Comparison of ENCODE assay signal across 1 cellular context in the genomic region with DNA sequence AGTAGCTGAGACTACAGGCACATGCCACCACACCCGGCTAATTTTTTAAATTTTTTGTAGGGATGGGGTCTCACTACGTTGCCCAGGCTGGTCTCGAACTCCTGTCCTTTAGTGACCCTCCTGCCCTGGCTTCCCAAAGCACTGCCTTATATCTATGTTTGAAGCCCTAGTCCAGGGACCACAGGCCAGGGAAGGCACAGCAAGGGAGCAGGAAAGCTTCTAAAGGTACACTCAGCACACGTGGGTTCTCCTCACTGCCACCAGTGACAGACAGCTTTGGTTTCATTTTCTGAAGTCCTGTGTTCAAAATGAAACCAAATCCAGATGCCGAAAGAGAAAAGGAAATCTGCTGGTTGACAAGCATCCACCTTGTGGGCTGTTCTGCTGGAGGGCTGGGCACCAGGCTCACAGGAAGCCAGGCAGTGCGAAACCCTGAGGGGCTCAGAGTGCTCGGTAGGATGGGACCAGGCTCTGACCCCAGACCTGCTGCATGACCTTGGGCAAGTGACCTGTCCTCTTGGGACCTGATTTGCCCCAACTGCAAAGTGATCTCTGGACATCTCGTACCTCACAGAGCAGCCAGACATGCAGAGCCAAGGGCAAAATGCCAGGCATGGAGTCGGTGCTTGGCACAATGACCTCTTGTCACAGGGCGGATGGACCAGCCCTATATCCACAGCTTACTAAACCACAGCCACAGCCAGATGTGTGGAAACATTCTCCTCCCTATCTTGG.
TF ChIP-seq lines count a peak whose summit lies in the region.

No MANE protein-coding gene starts in this region.

TF ChIP-seq in HepG2, 621 proteins besides CTCF, POLR2A, EP300 and RAD21 (continued from another document and continues in another):
- TF ChIP-seq, protein P1, sequence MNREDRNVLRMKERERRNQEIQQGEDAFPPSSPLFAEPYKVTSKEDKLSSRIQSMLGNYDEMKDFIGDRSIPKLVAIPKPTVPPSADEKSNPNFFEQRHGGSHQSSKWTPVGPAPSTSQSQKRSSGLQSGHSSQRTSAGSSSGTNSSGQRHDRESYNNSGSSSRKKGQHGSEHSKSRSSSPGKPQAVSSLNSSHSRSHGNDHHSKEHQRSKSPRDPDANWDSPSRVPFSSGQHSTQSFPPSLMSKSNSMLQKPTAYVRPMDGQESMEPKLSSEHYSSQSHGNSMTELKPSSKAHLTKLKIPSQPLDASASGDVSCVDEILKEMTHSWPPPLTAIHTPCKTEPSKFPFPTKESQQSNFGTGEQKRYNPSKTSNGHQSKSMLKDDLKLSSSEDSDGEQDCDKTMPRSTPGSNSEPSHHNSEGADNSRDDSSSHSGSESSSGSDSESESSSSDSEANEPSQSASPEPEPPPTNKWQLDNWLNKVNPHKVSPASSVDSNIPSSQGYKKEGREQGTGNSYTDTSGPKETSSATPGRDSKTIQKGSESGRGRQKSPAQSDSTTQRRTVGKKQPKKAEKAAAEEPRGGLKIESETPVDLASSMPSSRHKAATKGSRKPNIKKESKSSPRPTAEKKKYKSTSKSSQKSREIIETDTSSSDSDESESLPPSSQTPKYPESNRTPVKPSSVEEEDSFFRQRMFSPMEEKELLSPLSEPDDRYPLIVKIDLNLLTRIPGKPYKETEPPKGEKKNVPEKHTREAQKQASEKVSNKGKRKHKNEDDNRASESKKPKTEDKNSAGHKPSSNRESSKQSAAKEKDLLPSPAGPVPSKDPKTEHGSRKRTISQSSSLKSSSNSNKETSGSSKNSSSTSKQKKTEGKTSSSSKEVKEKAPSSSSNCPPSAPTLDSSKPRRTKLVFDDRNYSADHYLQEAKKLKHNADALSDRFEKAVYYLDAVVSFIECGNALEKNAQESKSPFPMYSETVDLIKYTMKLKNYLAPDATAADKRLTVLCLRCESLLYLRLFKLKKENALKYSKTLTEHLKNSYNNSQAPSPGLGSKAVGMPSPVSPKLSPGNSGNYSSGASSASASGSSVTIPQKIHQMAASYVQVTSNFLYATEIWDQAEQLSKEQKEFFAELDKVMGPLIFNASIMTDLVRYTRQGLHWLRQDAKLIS (CRISPR knock-in tag; IDR thresholded peaks at IDR 0.05), result no peak
- TF ChIP-seq, protein P2, sequence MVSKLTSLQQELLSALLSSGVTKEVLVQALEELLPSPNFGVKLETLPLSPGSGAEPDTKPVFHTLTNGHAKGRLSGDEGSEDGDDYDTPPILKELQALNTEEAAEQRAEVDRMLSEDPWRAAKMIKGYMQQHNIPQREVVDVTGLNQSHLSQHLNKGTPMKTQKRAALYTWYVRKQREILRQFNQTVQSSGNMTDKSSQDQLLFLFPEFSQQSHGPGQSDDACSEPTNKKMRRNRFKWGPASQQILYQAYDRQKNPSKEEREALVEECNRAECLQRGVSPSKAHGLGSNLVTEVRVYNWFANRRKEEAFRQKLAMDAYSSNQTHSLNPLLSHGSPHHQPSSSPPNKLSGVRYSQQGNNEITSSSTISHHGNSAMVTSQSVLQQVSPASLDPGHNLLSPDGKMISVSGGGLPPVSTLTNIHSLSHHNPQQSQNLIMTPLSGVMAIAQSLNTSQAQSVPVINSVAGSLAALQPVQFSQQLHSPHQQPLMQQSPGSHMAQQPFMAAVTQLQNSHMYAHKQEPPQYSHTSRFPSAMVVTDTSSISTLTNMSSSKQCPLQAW (CRISPR knock-in tag; IDR thresholded peaks at IDR 0.05), result peak; percentile 86
- TF ChIP-seq ETV5 (CRISPR knock-in tag; IDR thresholded peaks at IDR 0.05; ENCODE audit: borderline replicate concordance) (peak; percentile 49; the same call in 1 of the 2 replicates), KLF6 (CRISPR knock-in tag; IDR thresholded peaks at IDR 0.05) (peak; percentile 46; the same call in 1 of the 2 replicates), ZNF343 (CRISPR knock-in tag; IDR thresholded peaks at IDR 0.05) (0 out of 2 replicates have a peak, but pooled peaks have one; percentile 25), CREM (IDR thresholded peaks at IDR 0.05) (no peak), CREM (CRISPR knock-in tag; IDR thresholded peaks at IDR 0.05) (no peak), ELF4 (CRISPR knock-in tag; IDR thresholded peaks at IDR 0.05; ENCODE audit: borderline replicate concordance) (no peak), SMAD9 (CRISPR knock-in tag; IDR thresholded peaks at IDR 0.05) (0 out of 2 replicates have a peak, but pooled peaks have one; percentile 1), CHD4 (IDR thresholded peaks at IDR 0.05; ENCODE audit: borderline replicate concordance, low read length) (no peak), BCL6 (CRISPR knock-in tag; IDR thresholded peaks at IDR 0.05) (no peak), ZNF816 (CRISPR knock-in tag; IDR thresholded peaks at IDR 0.05; ENCODE audit: borderline replicate concordance) (no peak), ZNF441 (CRISPR knock-in tag; IDR thresholded peaks at IDR 0.05; ENCODE audit: borderline replicate concordance) (0 out of 2 replicates have a peak, but pooled peaks have one; percentile 17), HNRNPUL1 (IDR thresholded peaks at IDR 0.05; ENCODE audit: low read depth, low read length) (no peak), ZNF75D (CRISPR knock-in tag; IDR thresholded peaks at IDR 0.05; ENCODE audit: borderline replicate concordance) (no peak), KDM4B (CRISPR knock-in tag; IDR thresholded peaks at IDR 0.05) (no peak), SIX1 (CRISPR knock-in tag; IDR thresholded peaks at IDR 0.05; ENCODE audit: borderline replicate concordance) (peak; percentile 44; the same call in 1 of the 2 replicates), ISL2 (CRISPR knock-in tag; IDR thresholded peaks at IDR 0.05) (no peak), ZNF501 (CRISPR knock-in tag; IDR thresholded peaks at IDR 0.05) (peak; percentile 90), MBNL3 (CRISPR knock-in tag; conservative IDR thresholded peaks at IDR 0.05) (no peak), IKZF4 (CRISPR knock-in tag; IDR thresholded peaks at IDR 0.05; ENCODE audit: borderline replicate concordance, low read depth, not compliant biosample characterization) (peak; percentile 27), ZNF33A (CRISPR knock-in tag; IDR thresholded peaks at IDR 0.05; ENCODE audit: borderline replicate concordance) (0 out of 2 replicates have a peak, but pooled peaks have one; percentile 42), ZNF235 (CRISPR knock-in tag; IDR thresholded peaks at IDR 0.05; ENCODE audit: borderline replicate concordance) (no peak), ZNF589 (CRISPR knock-in tag; conservative IDR thresholded peaks at IDR 0.05) (0 out of 2 replicates have a peak, but pooled peaks have one; percentile 21), RFXAP (CRISPR knock-in tag; IDR thresholded peaks at IDR 0.05; ENCODE audit: borderline replicate concordance) (no peak), ZNF543 (CRISPR knock-in tag; IDR thresholded peaks at IDR 0.05) (no peak; the same call in 1 of the 2 replicates), ZNF556 (CRISPR knock-in tag; IDR thresholded peaks at IDR 0.05; ENCODE audit: borderline replicate concordance) (peak; percentile 37; the same call in 1 of the 2 replicates), HDAC2 (CRISPR knock-in tag; IDR thresholded peaks at IDR 0.05) (peak; percentile 46; the same call in 1 of the 2 replicates), RXRA (CRISPR knock-in tag; IDR thresholded peaks at IDR 0.05) (peak; percentile 96), MEF2D (CRISPR knock-in tag; IDR thresholded peaks at IDR 0.05) (no peak; the same call in 1 of the 2 replicates), ZNF317 (CRISPR knock-in tag; IDR thresholded peaks at IDR 0.05) (no peak)
- TF ChIP-seq, protein P3, sequence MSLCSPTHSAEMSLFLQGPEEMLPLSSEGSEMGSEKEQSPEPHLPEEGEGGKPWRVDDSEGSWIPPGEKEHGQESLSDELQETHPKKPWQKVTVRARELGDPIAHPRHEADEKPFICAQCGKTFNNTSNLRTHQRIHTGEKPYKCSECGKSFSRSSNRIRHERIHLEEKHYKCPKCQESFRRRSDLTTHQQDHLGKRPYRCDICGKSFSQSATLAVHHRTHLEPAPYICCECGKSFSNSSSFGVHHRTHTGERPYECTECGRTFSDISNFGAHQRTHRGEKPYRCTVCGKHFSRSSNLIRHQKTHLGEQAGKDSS (CRISPR knock-in tag; IDR thresholded peaks at IDR 0.05; ENCODE audit: borderline replicate concordance, low read depth), result peak; percentile 64; the same call in 1 of the 2 replicates
- TF ChIP-seq, protein P4, sequence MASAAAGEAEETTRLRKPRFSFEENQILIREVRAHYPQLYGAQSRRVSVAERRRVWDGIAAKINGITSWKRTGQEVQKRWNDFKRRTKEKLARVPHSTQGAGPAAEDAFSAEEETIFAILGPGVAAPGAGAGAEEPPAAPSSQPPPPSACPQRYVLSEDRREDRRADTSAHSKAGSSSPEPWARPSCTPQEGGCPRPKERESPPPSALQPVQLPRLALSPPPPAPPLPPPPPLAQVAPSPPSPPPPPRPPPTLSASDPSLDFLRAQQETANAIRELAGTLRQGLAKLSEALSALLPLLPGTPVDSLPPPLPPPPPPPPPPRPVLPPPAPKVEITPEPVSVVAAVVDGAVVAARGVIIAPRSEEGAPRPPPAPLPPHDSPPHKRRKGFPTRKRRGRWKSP (CRISPR knock-in tag; IDR thresholded peaks at IDR 0.05), result no peak
- TF ChIP-seq, protein P5, sequence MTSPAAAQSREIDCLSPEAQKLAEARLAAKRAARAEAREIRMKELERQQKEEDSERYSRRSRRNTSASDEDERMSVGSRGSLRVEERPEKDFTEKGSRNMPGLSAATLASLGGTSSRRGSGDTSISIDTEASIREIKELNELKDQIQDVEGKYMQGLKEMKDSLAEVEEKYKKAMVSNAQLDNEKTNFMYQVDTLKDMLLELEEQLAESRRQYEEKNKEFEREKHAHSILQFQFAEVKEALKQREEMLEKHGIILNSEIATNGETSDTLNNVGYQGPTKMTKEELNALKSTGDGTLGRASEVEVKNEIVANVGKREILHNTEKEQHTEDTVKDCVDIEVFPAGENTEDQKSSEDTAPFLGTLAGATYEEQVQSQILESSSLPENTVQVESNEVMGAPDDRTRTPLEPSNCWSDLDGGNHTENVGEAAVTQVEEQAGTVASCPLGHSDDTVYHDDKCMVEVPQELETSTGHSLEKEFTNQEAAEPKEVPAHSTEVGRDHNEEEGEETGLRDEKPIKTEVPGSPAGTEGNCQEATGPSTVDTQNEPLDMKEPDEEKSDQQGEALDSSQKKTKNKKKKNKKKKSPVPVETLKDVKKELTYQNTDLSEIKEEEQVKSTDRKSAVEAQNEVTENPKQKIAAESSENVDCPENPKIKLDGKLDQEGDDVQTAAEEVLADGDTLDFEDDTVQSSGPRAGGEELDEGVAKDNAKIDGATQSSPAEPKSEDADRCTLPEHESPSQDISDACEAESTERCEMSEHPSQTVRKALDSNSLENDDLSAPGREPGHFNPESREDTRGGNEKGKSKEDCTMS (CRISPR knock-in tag; conservative IDR thresholded peaks at IDR 0.05), result no peak
- TF ChIP-seq, protein P6, sequence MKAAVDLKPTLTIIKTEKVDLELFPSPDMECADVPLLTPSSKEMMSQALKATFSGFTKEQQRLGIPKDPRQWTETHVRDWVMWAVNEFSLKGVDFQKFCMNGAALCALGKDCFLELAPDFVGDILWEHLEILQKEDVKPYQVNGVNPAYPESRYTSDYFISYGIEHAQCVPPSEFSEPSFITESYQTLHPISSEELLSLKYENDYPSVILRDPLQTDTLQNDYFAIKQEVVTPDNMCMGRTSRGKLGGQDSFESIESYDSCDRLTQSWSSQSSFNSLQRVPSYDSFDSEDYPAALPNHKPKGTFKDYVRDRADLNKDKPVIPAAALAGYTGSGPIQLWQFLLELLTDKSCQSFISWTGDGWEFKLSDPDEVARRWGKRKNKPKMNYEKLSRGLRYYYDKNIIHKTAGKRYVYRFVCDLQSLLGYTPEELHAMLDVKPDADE (CRISPR knock-in tag; IDR thresholded peaks at IDR 0.05), result no peak
- TF ChIP-seq, protein P7, sequence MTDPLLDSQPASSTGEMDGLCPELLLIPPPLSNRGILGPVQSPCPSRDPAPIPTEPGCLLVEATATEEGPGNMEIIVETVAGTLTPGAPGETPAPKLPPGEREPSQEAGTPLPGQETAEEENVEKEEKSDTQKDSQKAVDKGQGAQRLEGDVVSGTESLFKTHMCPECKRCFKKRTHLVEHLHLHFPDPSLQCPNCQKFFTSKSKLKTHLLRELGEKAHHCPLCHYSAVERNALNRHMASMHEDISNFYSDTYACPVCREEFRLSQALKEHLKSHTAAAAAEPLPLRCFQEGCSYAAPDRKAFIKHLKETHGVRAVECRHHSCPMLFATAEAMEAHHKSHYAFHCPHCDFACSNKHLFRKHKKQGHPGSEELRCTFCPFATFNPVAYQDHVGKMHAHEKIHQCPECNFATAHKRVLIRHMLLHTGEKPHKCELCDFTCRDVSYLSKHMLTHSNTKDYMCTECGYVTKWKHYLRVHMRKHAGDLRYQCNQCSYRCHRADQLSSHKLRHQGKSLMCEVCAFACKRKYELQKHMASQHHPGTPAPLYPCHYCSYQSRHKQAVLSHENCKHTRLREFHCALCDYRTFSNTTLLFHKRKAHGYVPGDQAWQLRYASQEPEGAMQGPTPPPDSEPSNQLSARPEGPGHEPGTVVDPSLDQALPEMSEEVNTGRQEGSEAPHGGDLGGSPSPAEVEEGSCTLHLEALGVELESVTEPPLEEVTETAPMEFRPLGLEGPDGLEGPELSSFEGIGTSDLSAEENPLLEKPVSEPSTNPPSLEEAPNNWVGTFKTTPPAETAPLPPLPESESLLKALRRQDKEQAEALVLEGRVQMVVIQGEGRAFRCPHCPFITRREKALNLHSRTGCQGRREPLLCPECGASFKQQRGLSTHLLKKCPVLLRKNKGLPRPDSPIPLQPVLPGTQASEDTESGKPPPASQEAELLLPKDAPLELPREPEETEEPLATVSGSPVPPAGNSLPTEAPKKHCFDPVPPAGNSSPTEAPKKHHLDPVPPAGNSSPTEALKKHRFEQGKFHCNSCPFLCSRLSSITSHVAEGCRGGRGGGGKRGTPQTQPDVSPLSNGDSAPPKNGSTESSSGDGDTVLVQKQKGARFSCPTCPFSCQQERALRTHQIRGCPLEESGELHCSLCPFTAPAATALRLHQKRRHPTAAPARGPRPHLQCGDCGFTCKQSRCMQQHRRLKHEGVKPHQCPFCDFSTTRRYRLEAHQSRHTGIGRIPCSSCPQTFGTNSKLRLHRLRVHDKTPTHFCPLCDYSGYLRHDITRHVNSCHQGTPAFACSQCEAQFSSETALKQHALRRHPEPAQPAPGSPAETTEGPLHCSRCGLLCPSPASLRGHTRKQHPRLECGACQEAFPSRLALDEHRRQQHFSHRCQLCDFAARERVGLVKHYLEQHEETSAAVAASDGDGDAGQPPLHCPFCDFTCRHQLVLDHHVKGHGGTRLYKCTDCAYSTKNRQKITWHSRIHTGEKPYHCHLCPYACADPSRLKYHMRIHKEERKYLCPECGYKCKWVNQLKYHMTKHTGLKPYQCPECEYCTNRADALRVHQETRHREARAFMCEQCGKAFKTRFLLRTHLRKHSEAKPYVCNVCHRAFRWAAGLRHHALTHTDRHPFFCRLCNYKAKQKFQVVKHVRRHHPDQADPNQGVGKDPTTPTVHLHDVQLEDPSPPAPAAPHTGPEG (CRISPR knock-in tag; IDR thresholded peaks at IDR 0.05), result no peak
- TF ChIP-seq, protein P8, sequence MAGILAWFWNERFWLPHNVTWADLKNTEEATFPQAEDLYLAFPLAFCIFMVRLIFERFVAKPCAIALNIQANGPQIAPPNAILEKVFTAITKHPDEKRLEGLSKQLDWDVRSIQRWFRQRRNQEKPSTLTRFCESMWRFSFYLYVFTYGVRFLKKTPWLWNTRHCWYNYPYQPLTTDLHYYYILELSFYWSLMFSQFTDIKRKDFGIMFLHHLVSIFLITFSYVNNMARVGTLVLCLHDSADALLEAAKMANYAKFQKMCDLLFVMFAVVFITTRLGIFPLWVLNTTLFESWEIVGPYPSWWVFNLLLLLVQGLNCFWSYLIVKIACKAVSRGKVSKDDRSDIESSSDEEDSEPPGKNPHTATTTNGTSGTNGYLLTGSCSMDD (CRISPR knock-in tag; IDR thresholded peaks at IDR 0.05), result no peak
